18 cellular contexts compared by ENCODE assay signal in the genomic region with DNA sequence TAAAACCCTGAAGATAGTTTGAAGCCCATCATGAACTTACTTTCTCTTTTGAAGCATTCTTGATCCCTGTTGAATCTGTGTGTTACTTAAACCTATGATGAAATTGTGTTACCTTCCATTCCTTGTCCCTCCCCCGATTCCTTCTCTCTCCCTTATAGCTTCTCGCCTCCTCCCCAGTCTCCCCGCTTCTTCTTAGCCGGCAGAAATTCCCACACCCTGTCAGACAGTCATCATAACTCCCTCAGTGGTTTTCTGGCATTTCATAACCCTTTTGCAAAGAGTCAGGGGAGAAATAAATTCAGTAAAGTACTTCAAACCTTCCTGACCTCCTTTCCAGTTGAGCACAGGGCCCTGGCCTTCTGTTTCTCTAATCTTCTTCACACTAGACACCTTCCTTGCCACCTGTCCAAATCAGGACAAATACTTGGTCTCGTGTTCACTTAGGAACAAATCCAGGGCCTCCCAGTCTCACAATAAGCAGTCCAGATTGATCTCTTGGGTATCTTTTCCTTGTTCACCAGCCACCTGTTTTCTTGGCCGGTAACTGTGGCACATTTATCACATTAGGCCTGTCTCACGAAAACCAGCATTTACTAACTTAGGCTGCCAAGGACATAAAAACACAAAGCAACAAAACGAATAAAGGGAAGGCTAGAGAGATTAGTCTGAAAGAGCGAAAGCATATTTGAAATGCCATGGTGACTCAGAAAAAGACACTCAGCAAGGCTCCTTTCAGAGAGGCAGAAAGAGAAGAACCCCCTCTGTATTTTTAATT.
DNase-seq lines count a peak whose midpoint lies in the region; ATAC-seq and TF ChIP-seq lines count a peak whose summit lies in the region.
"Had no signal": no experiment of that assay in that cellular context is flagged by ENCODE, and none has a peak within 500 bp of the region (broad histone marks: within the 10 kb centered on the region; RNA-seq: fewer than 3 reads in every experiment).

No MANE protein-coding gene starts in this region.

- WGBS in transverse colon (ENCODE audit: low coverage in 1 of 2), 2 donors: 79% methylated on average over 5 to 9 of the region's 9 CpGs

- no peaks in the 10 kb centered on the region for H3K36me3 ChIP-seq in transverse colon
- H3K36me3 ChIP-seq: cardiac muscle cell, gastrocnemius medialis had no signal

- in situ Hi-C loops in transverse colon (cut with MboI; ENCODE audit: low pct_ligation_motif_present in 1 of 4, low pct_unique_long_range_greater_than_20kb in 1 of 4, low sequenced_read_pairs in 3 of 4): no loop called here

- no peaks in the 10 kb centered on the region for H3K27me3 ChIP-seq in transverse colon
- H3K27me3 ChIP-seq: gastrocnemius medialis had no signal

- no peak for TF ChIP-seq EP300 in transverse colon (IDR thresholded peaks at IDR 0.05; ENCODE audit: low read depth)

- TF ChIP-seq POLR2A in transverse colon (IDR thresholded peaks at IDR 0.05): no peak

- H3K9me3 ChIP-seq in transverse colon: no peaks in the 10 kb centered on the region
- H3K9me3 ChIP-seq: gastrocnemius medialis had no signal

- H3K27ac ChIP-seq in transverse colon: peak overlapping the region; percentile 28 to 68 (median 48)
- H3K27ac ChIP-seq: cardiac muscle cell, gastrocnemius medialis had no signal

- ATAC-seq in HG02981 (IDR thresholded peaks at IDR 0.05; ENCODE audit: unreplicated experiment) (no peak), HG03159 (IDR thresholded peaks at IDR 0.05; ENCODE audit: unreplicated experiment) (no peak)
- ATAC-seq: gastrocnemius medialis; stimulated activated memory B cell treated with anti-CD40 and anti-IgM and Interleukin-4, amounts not matched to agents 10 μg/mL and 1 μg/mL and 100 μg/mL, for 72 hours had no signal

- no peak for TF ChIP-seq CTCF in transverse colon (IDR thresholded peaks at IDR 0.05)

- intact Hi-C loops in transverse colon (cut with DNase I; ENCODE audit: low total_unique reads): no loop called here

- H3K4me3 ChIP-seq in transverse colon: no peak overlapping the region
- H3K4me3 ChIP-seq: cardiac muscle cell, gastrocnemius medialis had no signal

- H3K4me1 ChIP-seq in transverse colon: peaks cover 0 to 4% (median 2%) of the 10 kb centered on the region in 4 donors
- H3K4me1 ChIP-seq: gastrocnemius medialis had no signal

- DNase-seq in NCI-H524 (lab: John Stamatoyannopoulos, UW) (peak; percentile 8 to 64), NCI-H524 treated with DMSO at 0.1 percent for 48 hours (lab: John Stamatoyannopoulos, UW) (no peak), cerebellar cortex (ENCODE audit: low spot score) (peak; percentile 88), myocyte (ENCODE audit: low read depth) (peak; percentile 0), transverse colon (no peak), AML-193 (lab: John Stamatoyannopoulos, UW) (no peak)
- DNase-seq: activated gamma-delta T cell treated with Interleukin-2 at 50 U/mL for 16 hours, gastrocnemius medialis, GOT3, immature natural killer cell, Kasumi-1, midbrain, NCI-H1694 treated with DMSO at 0.1 percent for 48 hours, retina had no signal

Comparison
In these comparisons a context has a peak if more than half of its experiments do, and no peak if none do; other contexts are left out.
1. DNase-seq: peak in NCI-H524 (2 of 2), cerebellar cortex (single experiment) and myocyte (single experiment); none in NCI-H524 treated with DMSO at 0.1 percent for 48 hours (single experiment), transverse colon (single experiment) and AML-193 (0 of 2).